Comparison of ENCODE assay signal across 9 cellular contexts in genomic region chr1:222754386-222755139, GRCh38. TPM values are rescaled to one million over a fixed set of nuclear protein-coding genes. Genes with fewer than 3 reads are reported as not detected.
DNase-seq lines count a peak whose midpoint lies in the region; ATAC-seq and TF ChIP-seq lines count a peak whose summit lies in the region.
"Had no signal": no experiment of that assay in that cellular context is flagged by ENCODE, and none has a peak within 500 bp of the region (broad histone marks: within the 10 kb centered on the region; RNA-seq: fewer than 3 reads in every experiment).

No MANE protein-coding gene starts in this region.

- no peak overlapping the region for H3K4me3 Mint-ChIP-seq in naive thymus-derived CD4-positive, alpha-beta T cell
- H3K4me3 Mint-ChIP-seq in T-cell, result no peak overlapping the region
- H3K4me3 Mint-ChIP-seq: immature natural killer cell had no signal

- POLR2A ChIA-PET in AG04450 (lab: Yijun Ruan, JAX) (interaction anchor here (0.6 to 1.2 kb wide), 3 partner anchors 18 to 63 kb away, joined by 3 to 4 read pairs (median 3); no protein-coding TSS in a partner anchor), T-cell (lab: Charles Lee) (no interaction called here)
- POLR2A ChIA-PET in naive thymus-derived CD4-positive, alpha-beta T cell (lab: Charles Lee), result no interaction called here

- TF ChIP-seq CTCF in AG04450 (IDR thresholded peaks at IDR 0.05; ENCODE audit: low read depth, low read length) (no peak), fibroblast of lung (conservative IDR thresholded peaks at IDR 0.05 in 1 of 2, IDR thresholded peaks at IDR 0.05 in 1 of 2; ENCODE audit: low read depth in 1 of 2, low read length in 2 of 2) (no peak)

- H3K9ac ChIP-seq in fibroblast of lung (ENCODE audit: insufficient read depth, low read length), result no peak overlapping the region

- H3K9me3 ChIP-seq in AG04450 (ENCODE audit: control insufficient read depth, insufficient read depth, low read length), result no peaks in the 10 kb centered on the region
- H3K9me3 ChIP-seq in fibroblast of lung (ENCODE audit: control insufficient read depth, insufficient read depth, low read depth, low read length), result no peaks in the 10 kb centered on the region
- H3K9me3 ChIP-seq in naive thymus-derived CD4-positive, alpha-beta T cell (ENCODE audit: control insufficient read depth in 2 of 3, low read length in 3 of 3), result no peaks in the 10 kb centered on the region

- H3K27me3 Mint-ChIP-seq in naive thymus-derived CD4-positive, alpha-beta T cell, result peaks cover 0 to 10% (median 3%) of the 10 kb centered on the region in 5 donors
- H3K27me3 Mint-ChIP-seq in T-cell, result peaks cover 0 to 3% of the 10 kb centered on the region in 2 donors

- peaks cover 2% of the 10 kb centered on the region for H3K4me1 ChIP-seq in fibroblast of lung (ENCODE audit: control insufficient read depth, extremely low read depth, insufficient read depth, low read length)
- H3K4me1 ChIP-seq in naive thymus-derived CD4-positive, alpha-beta T cell (ENCODE audit: control insufficient read depth in 2 of 2, insufficient read depth in 2 of 2, low read length in 2 of 2), result no peaks in the 10 kb centered on the region

- peak overlapping the region; percentile 66 for H3K4me2 ChIP-seq in fibroblast of lung (ENCODE audit: extremely low read depth, insufficient read depth, low read length)

- no peaks in the 10 kb centered on the region for H4K20me1 ChIP-seq in fibroblast of lung (ENCODE audit: control insufficient read depth, extremely low read depth, insufficient read depth, low read length)

- no peaks in the 10 kb centered on the region for H3K79me2 ChIP-seq in fibroblast of lung (ENCODE audit: control insufficient read depth, insufficient read depth, low read length)

- no peaks in the 10 kb centered on the region for H3K4me1 Mint-ChIP-seq in naive thymus-derived CD4-positive, alpha-beta T cell
- no peaks in the 10 kb centered on the region for H3K4me1 Mint-ChIP-seq in T-cell
- H3K4me1 Mint-ChIP-seq: immature natural killer cell had no signal

- H3K4me3 ChIP-seq in AG04450 (ENCODE audit: low read depth, low read length) (no peak overlapping the region), fibroblast of lung (replicated peaks in 1 of 4; ENCODE audit: control extremely low read depth in 1 of 4, insufficient read depth in 1 of 4, low read depth in 3 of 4, low read length in 4 of 4) (no peak overlapping the region)
- no peak overlapping the region for H3K4me3 ChIP-seq in naive thymus-derived CD4-positive, alpha-beta T cell (ENCODE audit: low read length)

- H3K36me3 Mint-ChIP-seq in naive thymus-derived CD4-positive, alpha-beta T cell, result no peaks in the 10 kb centered on the region
- H3K36me3 Mint-ChIP-seq in T-cell, result no peaks in the 10 kb centered on the region
- H3K36me3 Mint-ChIP-seq: immature natural killer cell had no signal

- no peak overlapping the region for H3K27ac Mint-ChIP-seq in naive thymus-derived CD4-positive, alpha-beta T cell
- no peak overlapping the region for H3K27ac Mint-ChIP-seq in T-cell
- H3K27ac Mint-ChIP-seq: immature natural killer cell had no signal

- DNase-seq in AG04450 (ENCODE audit: low read depth, low spot score), result peak; percentile 92
- DNase-seq in OCI-M1 (lab: John Stamatoyannopoulos, UW), result peak; percentile 24
- DNase-seq in fibroblast of lung (ENCODE audit: low read depth in 2 of 2), result peak; percentile 96 to 97
- DNase-seq in naive thymus-derived CD4-positive, alpha-beta T cell, result no peak
- no peak for DNase-seq in NCI-H1694 (lab: John Stamatoyannopoulos, UW)
- no peak for DNase-seq in NCI-H774 (lab: John Stamatoyannopoulos, UW)
- no peak for DNase-seq in T-cell
- DNase-seq: immature natural killer cell had no signal

- CTCF ChIA-PET in AG04450 (lab: Charles Lee) (interaction anchor here (0.8 to 1.8 kb wide), 7 partner anchors 39 to 379 kb away, joined by 3 to 13 read pairs (median 3); no protein-coding TSS in a partner anchor), T-cell (lab: Charles Lee) (interaction anchor here in 1 of 2 donors (0.6 kb wide), 1 partner anchor 944 kb away, joined by 4 read pairs; no protein-coding TSS in a partner anchor)
- CTCF ChIA-PET in naive thymus-derived CD4-positive, alpha-beta T cell (lab: Charles Lee), result no interaction called here

- H3K27ac ChIP-seq in AG04450 (ENCODE audit: low read depth, low read length) (peak overlapping the region; percentile 49), fibroblast of lung (ENCODE audit: insufficient read depth, low read length) (peak overlapping the region; percentile 36)
- no peak overlapping the region for H3K27ac ChIP-seq in naive thymus-derived CD4-positive, alpha-beta T cell (ENCODE audit: low read depth, low read length)

- ATAC-seq in naive thymus-derived CD4-positive, alpha-beta T cell, result peak; percentile 37
- ATAC-seq in GM19463 (IDR thresholded peaks at IDR 0.05; ENCODE audit: unreplicated experiment), result no peak
- ATAC-seq in T-cell (replicated peaks in 1 of 4), result no peak

- intact Hi-C loops in naive thymus-derived CD4-positive, alpha-beta T cell (cut with micrococcal nuclease), result no loop called here

- no peaks in the 10 kb centered on the region for H3K9me3 Mint-ChIP-seq in naive thymus-derived CD4-positive, alpha-beta T cell
- no peaks in the 10 kb centered on the region for H3K9me3 Mint-ChIP-seq in T-cell
- H3K9me3 Mint-ChIP-seq: immature natural killer cell had no signal

- H3K27me3 ChIP-seq in AG04450 (ENCODE audit: control insufficient read depth, insufficient read depth, low read length) (no peaks in the 10 kb centered on the region), fibroblast of lung (ENCODE audit: control insufficient read depth, insufficient read depth, low read length) (no peaks in the 10 kb centered on the region)
- no peaks in the 10 kb centered on the region for H3K27me3 ChIP-seq in naive thymus-derived CD4-positive, alpha-beta T cell (ENCODE audit: control insufficient read depth in 2 of 2, insufficient read depth in 2 of 2, low read length in 2 of 2)

- H2AFZ ChIP-seq in fibroblast of lung (ENCODE audit: low read length), result no peak overlapping the region

- no peaks in the 10 kb centered on the region for H3K36me3 ChIP-seq in fibroblast of lung (ENCODE audit: control insufficient read depth, insufficient read depth, low read length)
- no peaks in the 10 kb centered on the region for H3K36me3 ChIP-seq in naive thymus-derived CD4-positive, alpha-beta T cell (ENCODE audit: control insufficient read depth in 2 of 3, insufficient read depth in 3 of 3, low read length in 3 of 3)

RNA-seq across cellular contexts. Expression of gene FAM177B, which starts 17.6 kb away (rescaled TPM):
- polyA plus RNA-seq in AG04450 (2011; rRNA removed) (not detected in 2 replicates), fibroblast of lung (0.06 TPM in 1 of 2 replicates, not detected in the other)
- polyA minus RNA-seq in AG04450 (2011; rRNA and poly(A)+ RNA removed), result not detected in 2 replicates
- total RNA-seq in fibroblast of lung (not detected in 2 replicates), T-cell (1 to 10 TPM in 2 of 5 donors, under 1 TPM in 3; 0.58 to 3.3 (median 0.60) TPM)
- not detected in 2 replicates for polyA plus RNA-seq in fibroblast of lung (2012)
- polyA minus RNA-seq in fibroblast of lung (ENCODE audit: low replicate concordance), result not detected in 2 replicates
- total RNA-seq in naive thymus-derived CD4-positive, alpha-beta T cell, result not detected
- not detected for polyA plus RNA-seq in naive thymus-derived CD4-positive, alpha-beta T cell
- polyA plus RNA-seq: immature natural killer cell had no signal

RNA-seq across cellular contexts. Expression of gene BROX, which starts 42.2 kb away (rescaled TPM):
- polyA plus RNA-seq in AG04450 (2011; rRNA removed) (8.6 and 9.0 TPM in 2 replicates), fibroblast of lung (11.3 and 12.1 TPM in 2 replicates)
- polyA minus RNA-seq in AG04450 (2011; rRNA and poly(A)+ RNA removed), result 7.6 and 11.9 TPM in 2 replicates
- total RNA-seq in fibroblast of lung (52.6 and 60.6 TPM in 2 replicates), T-cell (10 to 100 TPM; 45.3 to 53.9 (median 52.0) TPM)
- polyA plus RNA-seq in fibroblast of lung (2012), result 31.6 and 35.9 TPM in 2 replicates
- polyA minus RNA-seq in fibroblast of lung (ENCODE audit: low replicate concordance), result 5.5 and 7.0 TPM in 2 replicates
- total RNA-seq in naive thymus-derived CD4-positive, alpha-beta T cell, result 10 to 100 TPM; 46.2 to 58.3 (median 49.9) TPM
- polyA plus RNA-seq in naive thymus-derived CD4-positive, alpha-beta T cell, result 10 to 100 TPM; 12.7 to 19.5 TPM

RNA-seq across cellular contexts. Expression of gene AIDA, which starts 42.3 kb away (rescaled TPM):
- 81.5 and 112 TPM in 2 replicates for polyA plus RNA-seq in AG04450 (2011; rRNA removed)
- polyA minus RNA-seq in AG04450 (2011; rRNA and poly(A)+ RNA removed), result 42.0 and 72.4 TPM in 2 replicates
- total RNA-seq in fibroblast of lung, result 50.8 and 67.9 TPM in 2 replicates
- polyA plus RNA-seq in fibroblast of lung, result 106 and 153 TPM in 2 replicates
- polyA plus RNA-seq in fibroblast of lung (2012), result 76.8 and 97.0 TPM in 2 replicates
- polyA minus RNA-seq in fibroblast of lung (ENCODE audit: low replicate concordance), result 31.0 and 33.7 TPM in 2 replicates
- total RNA-seq in naive thymus-derived CD4-positive, alpha-beta T cell, result 10 to 100 TPM; 32.4 to 63.3 (median 53.2) TPM
- polyA plus RNA-seq in naive thymus-derived CD4-positive, alpha-beta T cell, result 10 to 100 TPM; 22.2 to 31.0 TPM
- total RNA-seq in T-cell, result 10 to 100 TPM; 43.4 to 59.4 (median 52.7) TPM

Comparison
In these comparisons a context has a peak if more than half of its experiments do, and no peak if none do; other contexts are left out.
1. DNase-seq: peak in AG04450 (single experiment), OCI-M1 (single experiment) and fibroblast of lung (2 of 2); none in naive thymus-derived CD4-positive, alpha-beta T cell (0 of 9), NCI-H1694 (single experiment), NCI-H774 (single experiment) and T-cell (0 of 34).